ENCODE assay signal across 8 cellular contexts in genomic region chr1:243255791-243256512, GRCh38. TPM values are rescaled to one million over a fixed set of nuclear protein-coding genes. Genes with fewer than 3 reads are reported as not detected.
DNase-seq lines count a peak whose midpoint lies in the region; ATAC-seq and TF ChIP-seq lines count a peak whose summit lies in the region.

TSS of gene SDCCAG8 (plus strand) at chr1:243256041. CDS start at chr1:243256174, 133 bp downstream.

- TSS peak; percentile 61 for BruUV-seq in PC-3 (replicated peaks; lab: Mats Ljungman, UMichigan)

- ATAC-seq in GM21576 (IDR thresholded peaks at IDR 0.05; ENCODE audit: unreplicated experiment): peak; percentile 76
- ATAC-seq in PC-3: peak; percentile 75
- ATAC-seq in mucosa of descending colon: peak; percentile 91

- H3K9me3 ChIP-seq in PC-3 (ENCODE audit: low read length) (no peaks in the 10 kb centered on the region), mucosa of descending colon (no peaks in the 10 kb centered on the region)

- peak within 1 kb of the TSS; percentile 85 for H3K4me3 ChIP-seq in PC-3 (ENCODE audit: low read length)
- H3K4me3 ChIP-seq in mucosa of descending colon: peak within 1 kb of the TSS; percentile 63

- H3K79me2 ChIP-seq in PC-3 (ENCODE audit: low read length): peaks cover 75% of the 10 kb centered on the region

- no peaks in the 10 kb centered on the region for H3K9me2 ChIP-seq in PC-3 (replicated peaks; ENCODE audit: low read length)

- H3K36me3 ChIP-seq in PC-3 (ENCODE audit: low read depth, low read length): no peaks in the 10 kb centered on the region
- H3K36me3 ChIP-seq in mucosa of descending colon (ENCODE audit: low read depth): peaks cover 5% of the 10 kb centered on the region

- H3K4me2 ChIP-seq in PC-3 (ENCODE audit: low read length): peak within 1 kb of the TSS; percentile 97

- H3F3A ChIP-seq in PC-3 (ENCODE audit: low read length, unreplicated experiment): no peaks in the 10 kb centered on the region

- H3K27ac ChIP-seq in PC-3 (ENCODE audit: low read length): peak within 1 kb of the TSS; percentile 77
- H3K27ac ChIP-seq in epithelial cell of prostate: peak within 1 kb of the TSS; percentile 89

- TF ChIP-seq RAD21 in Ishikawa (IDR thresholded peaks at IDR 0.05; ENCODE audit: low read depth): no peak

- TF ChIP-seq CTCF in PC-3 (conservative IDR thresholded peaks at IDR 0.05; ENCODE audit: low read depth, low read length): no peak
- no peak for TF ChIP-seq CTCF in mucosa of descending colon (IDR thresholded peaks at IDR 0.05)

- POLR2A ChIA-PET in PC-3 (lab: Charles Lee; ENCODE audit: unreplicated experiment): interaction anchor here (0.6 to 0.9 kb wide), 5 partner anchors 9 to 37 kb away, joined by 3 to 30 read pairs (median 4); no protein-coding TSS in a partner anchor

- peaks cover 32% of the 10 kb centered on the region for H3K4me1 ChIP-seq in PC-3 (ENCODE audit: insufficient read depth, low read length)
- peaks cover 10% of the 10 kb centered on the region for H3K4me1 ChIP-seq in mucosa of descending colon (ENCODE audit: low read depth)

- peak within 1 kb of the TSS; percentile 83 for H3K9ac ChIP-seq in PC-3 (ENCODE audit: low read length)

- no peaks in the 10 kb centered on the region for H3K27me3 ChIP-seq in PC-3 (ENCODE audit: low read length)

- no peak for TF ChIP-seq EP300 in Ishikawa (IDR thresholded peaks at IDR 0.05; ENCODE audit: borderline replicate concordance)

- intact Hi-C loops in PC-3 (cut with micrococcal nuclease): loop anchor here (1.0 to 2.0 kb wide), 3 partner anchors 12 to 69 kb away; no protein-coding TSS in a partner anchor
- intact Hi-C loops in mucosa of descending colon (cut with DNase I, micrococcal nuclease): no loop called here

- H4K20me1 ChIP-seq in PC-3 (ENCODE audit: low read length): peaks cover 19% of the 10 kb centered on the region; the same call in 1 of the 2 replicates

- CTCF ChIA-PET in PC-3 (lab: Charles Lee): interaction anchor here (0.6 kb wide), 1 partner anchor 31 kb away, joined by 4 read pairs; no protein-coding TSS in a partner anchor

- DNase-seq in DMS114 treated with DMSO at 0.1 percent for 48 hours (lab: John Stamatoyannopoulos, UW; ENCODE audit: unreplicated experiment): peak; percentile 99
- DNase-seq in PC-3: peak; percentile 100
- DNase-seq in activated T-cell treated with anti-CD3 and anti-CD28 coated beads for 48 hours (ENCODE audit: low read depth): peak; percentile 87
- peak; percentile 98 for DNase-seq in epithelial cell of prostate (ENCODE audit: low read depth, low spot score)
- DNase-seq in mucosa of descending colon: peak; percentile 95 to 99 (median 98)
- peak; percentile 89 for DNase-seq in stimulated activated CD8-positive, alpha-beta memory T cell treated with anti-CD3 and anti-CD28 coated beads, Interleukin-4, amount 100 ng/mL, for 24 hours (ENCODE audit: low read depth)

- H2AFZ ChIP-seq in PC-3 (ENCODE audit: low read length): peak within 1 kb of the TSS; percentile 97

TF ChIP-seq in Ishikawa, 13 proteins besides CTCF, POLR2A, EP300 and RAD21:
- TF ChIP-seq YY1 (IDR thresholded peaks at IDR 0.05; ENCODE audit: low read depth) (0 out of 2 replicates have a peak, but pooled peaks have one; percentile 36), TEAD4 (IDR thresholded peaks at IDR 0.05) (no peak), EGR1 (IDR thresholded peaks at IDR 0.05) (0 out of 2 replicates have a peak, but pooled peaks have one; percentile 12), TAF1 (IDR thresholded peaks at IDR 0.05; ENCODE audit: low read depth) (peak; percentile 58; the same call in 1 of the 2 replicates), NFIC (IDR thresholded peaks at IDR 0.05) (peak; percentile 65; the same call in 1 of the 2 replicates), MAX (IDR thresholded peaks at IDR 0.05) (0 out of 2 replicates have a peak, but pooled peaks have one; percentile 68), REST (IDR thresholded peaks at IDR 0.05; ENCODE audit: low read depth) (no peak)

RNA-seq across cellular contexts. Expression of gene SDCCAG8, which starts in this region (rescaled TPM):
- total RNA-seq in PC-3 (2014; rRNA removed) (99.3 and 194 TPM in 2 replicates), mucosa of descending colon (10 to 100 TPM; 22.1 to 37.5 (median 34.1) TPM)

Comparison
In these comparisons a context has a peak if more than half of its experiments do, and no peak if none do; other contexts are left out.
1. Peak in every context shown above with its lines: DNase-seq, ATAC-seq, H3K4me3 ChIP-seq and H3K27ac ChIP-seq.